Comparison of ENCODE assay signal across 8 cellular contexts in genomic region chr15:63288778-63289378, GRCh38. TPM values are rescaled to one million over a fixed set of nuclear protein-coding genes. Genes with fewer than 3 reads are reported as not detected.
DNase-seq lines count a peak whose midpoint lies in the region; ATAC-seq and TF ChIP-seq lines count a peak whose summit lies in the region.

No MANE protein-coding gene starts in this region.

- no peak overlapping the region for H3K4me2 ChIP-seq in H9 (ENCODE audit: insufficient read depth, insufficient read length, low read length)

- H4K91ac ChIP-seq in H9 (ENCODE audit: insufficient read length, low read depth, low read length), result no peak overlapping the region

- no peak overlapping the region for H2BK5ac ChIP-seq in H9 (ENCODE audit: insufficient read length, low read length)

- H2BK15ac ChIP-seq in H9 (ENCODE audit: low read depth, low read length), result no peak overlapping the region

- no peaks in the 10 kb centered on the region for H3K79me2 ChIP-seq in H9 (ENCODE audit: insufficient read depth, low read length)

- H3K27me3 ChIP-seq in H9 (ENCODE audit: insufficient read depth, low read length) (no peaks in the 10 kb centered on the region), breast epithelium (no peaks in the 10 kb centered on the region), upper lobe of right lung (no peaks in the 10 kb centered on the region)

- ATAC-seq in left colon (peak; percentile 78), upper lobe of right lung (peak; percentile 78), HG03460 (IDR thresholded peaks at IDR 0.05; ENCODE audit: unreplicated experiment) (no peak)

- H2BK12ac ChIP-seq in H9 (ENCODE audit: insufficient read length, low read depth, low read length), result no peak overlapping the region

- no peak overlapping the region for H3K4me3 Mint-ChIP-seq in CD14-positive monocyte
- H3K4me3 Mint-ChIP-seq in H9, result no peak overlapping the region

- H4K5ac ChIP-seq in H9 (ENCODE audit: insufficient read length, low read depth, low read length), result no peak overlapping the region

- H3K9ac ChIP-seq in H9 (ENCODE audit: extremely low read depth, insufficient read length, low read length), result no peak overlapping the region

- TF ChIP-seq POLR2A in breast epithelium (IDR thresholded peaks at IDR 0.05), result no peak

- no peaks in the 10 kb centered on the region for H4K20me1 ChIP-seq in H9 (ENCODE audit: control insufficient read depth, insufficient read depth, insufficient read length)

- H3K18ac ChIP-seq in H9 (ENCODE audit: insufficient read length, low read depth, low read length), result no peak overlapping the region

- H3K56ac ChIP-seq in H9 (ENCODE audit: insufficient read length, low read depth, low read length), result no peak overlapping the region

- H3K27ac ChIP-seq in H9 (ENCODE audit: insufficient read length, low read depth, low read length) (no peak overlapping the region), breast epithelium (no peak overlapping the region), upper lobe of right lung (no peak overlapping the region)

- H2BK120ac ChIP-seq in H9 (ENCODE audit: low read depth, low read length, poor library complexity, severe bottlenecking), result no peak overlapping the region

- no peaks in the 10 kb centered on the region for H3K9me3 ChIP-seq in H9 (ENCODE audit: control insufficient read depth, low read depth, low read length)
- no peaks in the 10 kb centered on the region for H3K9me3 ChIP-seq in breast epithelium
- no peaks in the 10 kb centered on the region for H3K9me3 ChIP-seq in upper lobe of right lung

- no peaks in the 10 kb centered on the region for H3K79me1 ChIP-seq in H9 (ENCODE audit: insufficient read depth, low read depth, low read length, poor library complexity, severe bottlenecking)

- H3K9me3 Mint-ChIP-seq in CD14-positive monocyte, result no peaks in the 10 kb centered on the region
- no peaks in the 10 kb centered on the region for H3K9me3 Mint-ChIP-seq in H9

- H3T11ph ChIP-seq in H9 (ENCODE audit: low read length), result no peak overlapping the region

- no peak overlapping the region for H4K8ac ChIP-seq in H9 (replicated peaks; ENCODE audit: insufficient read length, low read depth, low read length)

- intact Hi-C loops in CD14-positive monocyte (cut with micrococcal nuclease), result loop anchor here (10.0 kb wide), 2 partner anchors 244 to 306 kb away; partner anchors contain the start of genes FBXL22 (in 1 of the 2) and TPM1 (in 1 of the 2)
- intact Hi-C loops in breast epithelium (cut with DNase I; ENCODE audit: low total_unique reads), result no loop called here
- intact Hi-C loops in left colon (cut with DNase I, micrococcal nuclease), result loop anchor here in 1 of 2 donors (2.0 kb wide), 1 partner anchor 114 kb away; no protein-coding TSS in a partner anchor
- intact Hi-C loops in upper lobe of right lung (cut with DNase I), result loop anchor here (5.0 kb wide), 1 partner anchor 113 kb away; no protein-coding TSS in a partner anchor

- H3K4me3 ChIP-seq in breast epithelium (no peak overlapping the region), upper lobe of right lung (no peak overlapping the region)

- no CpG with 5 or more reads among the region's 4 CpGs for WGBS in H9 (ENCODE audit: extremely low coverage, insufficient read length, low lambda C conversion rate)

- no peaks in the 10 kb centered on the region for H3K23me2 ChIP-seq in H9 (ENCODE audit: insufficient read length, low read depth, low read length, poor library complexity, severe bottlenecking)

- DNase-seq in CD14-positive monocyte (ENCODE audit: low spot score) (no peak), H9 (no peak), NCI-H748 treated with DMSO at 0.1 percent for 48 hours (lab: John Stamatoyannopoulos, UW) (peak; percentile 29), breast epithelium (ENCODE audit: low spot score in 2 of 2) (no peak), left colon (no peak), upper lobe of right lung (no peak)
- no peak for DNase-seq in stimulated activated naive CD4-positive, alpha-beta T cell treated with Interleukin-2 at 50 U/mL for 16 hours (lab: John Stamatoyannopoulos, UW)

- H3K27me3 Mint-ChIP-seq in CD14-positive monocyte (ENCODE audit: low read depth in 3 of 3), result peaks cover 0 to 3% (median 2%) of the 10 kb centered on the region in 3 donors
- H3K27me3 Mint-ChIP-seq in H9 (ENCODE audit: low read depth), result no peaks in the 10 kb centered on the region

- no peak overlapping the region for H3K14ac ChIP-seq in H9 (ENCODE audit: insufficient read depth, low read length)

- H3K23ac ChIP-seq in H9 (ENCODE audit: insufficient read length, low read depth, low read length), result no peak overlapping the region

- no peak overlapping the region for H2AK5ac ChIP-seq in H9 (ENCODE audit: insufficient read length, low read length)

- TF ChIP-seq CTCF in CD14-positive monocyte (IDR thresholded peaks at IDR 0.05) (peak; percentile 79), H9 (conservative IDR thresholded peaks at IDR 0.05) (peak; percentile 84), breast epithelium (IDR thresholded peaks at IDR 0.05) (peak; percentile 25 to 72 (median 62)), upper lobe of right lung (IDR thresholded peaks at IDR 0.05) (peak; percentile 71)

- H3K4me1 Mint-ChIP-seq in CD14-positive monocyte (peaks cover 20% of the 10 kb centered on the region), H9 (0 out of 4 replicates have a peak, but pooled peaks cover 0 to 3% of the 10 kb centered on the region in 2 experiments)

- no peak overlapping the region for H3K4ac ChIP-seq in H9 (ENCODE audit: low read depth, low read length)

- H3K36me3 Mint-ChIP-seq in CD14-positive monocyte, result peaks cover 56 to 67% of the 10 kb centered on the region in 2 donors
- H3K36me3 Mint-ChIP-seq in H9 (ENCODE audit: insufficient read depth in 1 of 3, low read depth in 3 of 3), result peaks cover 0 to 6% (median 5%) of the 10 kb centered on the region in 3 experiments; a peak in 2 of 7 replicates

- no peak overlapping the region for H2AFZ ChIP-seq in H9 (ENCODE audit: low read length)

- H2BK20ac ChIP-seq in H9 (ENCODE audit: low read depth, low read length, poor library complexity, severe bottlenecking), result no peak overlapping the region

- H3K36me3 ChIP-seq in breast epithelium, result no peaks in the 10 kb centered on the region
- peaks cover 41% of the 10 kb centered on the region for H3K36me3 ChIP-seq in upper lobe of right lung

- H3K4me1 ChIP-seq in H9 (ENCODE audit: insufficient read depth, low read length) (no peaks in the 10 kb centered on the region), breast epithelium (no peaks in the 10 kb centered on the region), upper lobe of right lung (peaks cover 14% of the 10 kb centered on the region)

- no peak overlapping the region for H3K27ac Mint-ChIP-seq in CD14-positive monocyte
- H3K27ac Mint-ChIP-seq in H9, result no peak overlapping the region

RNA-seq across cellular contexts. Expression of gene APH1B, which starts 11.5 kb away (rescaled TPM):
- polyA plus RNA-seq in CD14-positive monocyte, result 10 to 100 TPM; 54.8 to 57.1 TPM
- 20.9 and 22.9 TPM in 2 replicates for total RNA-seq in H9 (2021)
- total RNA-seq in breast epithelium, result 10 to 100 TPM; 21.3 to 26.1 (median 25.6) TPM
- total RNA-seq in left colon, result 1 to 10 TPM; 6.1 to 9.1 TPM
- total RNA-seq in upper lobe of right lung, result 20.0 TPM
